ENCODE assay signal across 12 cellular contexts in the genomic region with DNA sequence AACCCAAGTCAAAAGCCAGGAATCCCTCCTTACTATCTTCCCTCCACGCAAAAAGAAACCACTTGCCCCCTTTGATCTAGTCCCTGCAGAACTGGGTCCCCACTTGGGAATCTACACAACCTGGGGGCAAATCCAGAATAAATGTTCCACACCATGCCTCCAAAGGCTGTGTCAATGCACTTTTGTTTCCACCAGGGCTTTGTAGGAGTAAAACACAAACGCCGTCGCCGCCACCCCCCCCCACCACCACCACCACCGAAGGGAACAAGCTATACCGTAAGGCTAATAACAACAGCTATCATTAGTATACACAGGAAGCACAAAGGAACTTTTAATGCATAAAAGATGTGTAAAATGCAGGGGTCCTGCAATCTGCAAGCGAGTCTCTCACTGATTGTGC. TPM values are rescaled to one million over a fixed set of nuclear protein-coding genes. Genes with fewer than 3 reads are reported as not detected.
DNase-seq lines count a peak whose midpoint lies in the region; ATAC-seq and TF ChIP-seq lines count a peak whose summit lies in the region.
"Had no signal": no experiment of that assay in that cellular context is flagged by ENCODE, and none has a peak within 500 bp of the region (broad histone marks: within the 10 kb centered on the region; RNA-seq: fewer than 3 reads in every experiment).

No MANE protein-coding gene starts in this region.

- POLR2A ChIA-PET in T-cell (lab: Charles Lee) = interaction anchor here in 1 of 2 donors (0.6 to 1.0 kb wide), 2 partner anchors 11 to 31 kb away, joined by 3 to 7 read pairs; no protein-coding TSS in a partner anchor

- H3K79me2 ChIP-seq in fibroblast of lung (ENCODE audit: control insufficient read depth, insufficient read depth, low read length) = no peaks in the 10 kb centered on the region

- 8 to 50% (median 18%) methylated on average over 5 to 8 of the region's 8 CpGs for WGBS in stomach, 5 donors

- no peak overlapping the region for H3K9ac ChIP-seq in fibroblast of lung (ENCODE audit: insufficient read depth, low read length)

- no peaks in the 10 kb centered on the region for H4K20me1 ChIP-seq in fibroblast of lung (ENCODE audit: control insufficient read depth, extremely low read depth, insufficient read depth, low read length)

- H3K27me3 ChIP-seq in fibroblast of lung (ENCODE audit: control insufficient read depth, insufficient read depth, low read length) = no peaks in the 10 kb centered on the region
- peaks cover 0 to 19% (median 0%) of the 10 kb centered on the region in 3 donors for H3K27me3 ChIP-seq in stomach
- H3K27me3 ChIP-seq in HAP-1 (ENCODE audit: low read depth) = no peaks in the 10 kb centered on the region
- H3K27me3 ChIP-seq: BE2C had no signal

- no peaks in the 10 kb centered on the region for H3K9me3 ChIP-seq in fibroblast of lung (ENCODE audit: control insufficient read depth, insufficient read depth, low read depth, low read length)
- H3K9me3 ChIP-seq in stomach = peaks cover 0 to 5% (median 0%) of the 10 kb centered on the region in 4 donors
- no peaks in the 10 kb centered on the region for H3K9me3 ChIP-seq in HAP-1
- H3K9me3 ChIP-seq: BE2C had no signal

- CTCF ChIA-PET in T-cell (lab: Charles Lee) = interaction anchor here (0.6 to 0.7 kb wide), 6 partner anchors 13 to 275 kb away, joined by 3 to 4 read pairs (median 3); no protein-coding TSS in a partner anchor

- no peaks in the 10 kb centered on the region for H3K9me3 Mint-ChIP-seq in activated T-cell treated with anti-CD3 and anti-CD28 coated beads, Interleukin-2, amount 50 U/mL, for 4 hours
- no peaks in the 10 kb centered on the region for H3K9me3 Mint-ChIP-seq in T-cell

- no peak overlapping the region for H2AFZ ChIP-seq in fibroblast of lung (ENCODE audit: low read length)

- TF ChIP-seq EP300 in stomach (IDR thresholded peaks at IDR 0.05) = no peak

- DNase-seq in activated T-cell treated with anti-CD3 and anti-CD28 coated beads, Interleukin-2, amount 50 U/mL, for 4 hours = no peak
- DNase-seq in activated T-cell treated with anti-CD3 and anti-CD28 coated beads, Interleukin-2, amount 50 U/mL, for 48 hours = no peak
- no peak for DNase-seq in T-cell
- no peak for DNase-seq in fibroblast of lung (ENCODE audit: low read depth in 2 of 2)
- DNase-seq in stomach = no peak
- DNase-seq in HAP-1 (ENCODE audit: low spot score in 2 of 2) = no peak
- no peak for DNase-seq in NCI-H1436 (lab: John Stamatoyannopoulos, UW)
- DNase-seq in COLO829 (ENCODE audit: low spot score) = no peak
- DNase-seq: BE2C, islet precursor cell, KBM-7, NCI-H2227 treated with DMSO at 0.1 percent for 48 hours had no signal

- peak overlapping the region; percentile 59 for H3K4me2 ChIP-seq in fibroblast of lung (ENCODE audit: extremely low read depth, insufficient read depth, low read length)

- peaks cover 62% of the 10 kb centered on the region for H3K4me1 Mint-ChIP-seq in activated T-cell treated with anti-CD3 and anti-CD28 coated beads, Interleukin-2, amount 50 U/mL, for 4 hours (ENCODE audit: low read depth)
- peaks cover 60 to 76% (median 74%) of the 10 kb centered on the region in 3 donors for H3K4me1 Mint-ChIP-seq in T-cell

- H3K36me3 ChIP-seq in fibroblast of lung (ENCODE audit: control insufficient read depth, insufficient read depth, low read length) (no peaks in the 10 kb centered on the region), stomach (no peaks in the 10 kb centered on the region), HAP-1 (replicated peaks) (peaks cover 8% of the 10 kb centered on the region; the same call in 1 of the 2 replicates)
- H3K36me3 ChIP-seq: BE2C had no signal

- ATAC-seq in activated T-cell treated with anti-CD3 and anti-CD28 coated beads, Interleukin-2, amount 50 U/mL, for 4 hours = no peak
- ATAC-seq in T-cell (replicated peaks in 1 of 4) = peak in 1 of 4 experiments; percentile 34

- intact Hi-C loops in stomach (cut with DNase I; ENCODE audit: low total_unique reads) = no loop called here

- peak overlapping the region; percentile 16 for H3K27ac ChIP-seq in fibroblast of lung (ENCODE audit: insufficient read depth, low read length)
- peak overlapping the region in 3 of 5 donors; percentile 10 to 85 (median 73) for H3K27ac ChIP-seq in stomach

- TF ChIP-seq CTCF in fibroblast of lung (conservative IDR thresholded peaks at IDR 0.05 in 1 of 2, IDR thresholded peaks at IDR 0.05 in 1 of 2; ENCODE audit: low read depth in 1 of 2, low read length in 2 of 2) (no peak), stomach (IDR thresholded peaks at IDR 0.05) (no peak)

- H3K4me3 ChIP-seq in fibroblast of lung (replicated peaks in 1 of 4; ENCODE audit: control extremely low read depth in 1 of 4, insufficient read depth in 1 of 4, low read depth in 3 of 4, low read length in 4 of 4) (no peak overlapping the region), stomach (peak overlapping the region in 1 of 4 donors; percentile 48), HAP-1 (no peak overlapping the region)

- in situ Hi-C loops in HAP-1 (cut with MboI; ENCODE audit: low sequenced_read_pairs) = loop anchor here (10.0 kb wide), 1 partner anchor 180 kb away; no protein-coding TSS in a partner anchor

- no peaks in the 10 kb centered on the region for H3K27me3 Mint-ChIP-seq in activated T-cell treated with anti-CD3 and anti-CD28 coated beads, Interleukin-2, amount 50 U/mL, for 4 hours (ENCODE audit: low read depth)
- peaks cover 0 to 24% of the 10 kb centered on the region in 2 donors for H3K27me3 Mint-ChIP-seq in T-cell

- H3K36me3 Mint-ChIP-seq in activated T-cell treated with anti-CD3 and anti-CD28 coated beads, Interleukin-2, amount 50 U/mL, for 4 hours (ENCODE audit: insufficient read depth) = peaks cover 2% of the 10 kb centered on the region
- no peaks in the 10 kb centered on the region for H3K36me3 Mint-ChIP-seq in T-cell

- H3K27ac Mint-ChIP-seq in T-cell = no peak overlapping the region

- H3K4me3 Mint-ChIP-seq in activated T-cell treated with anti-CD3 and anti-CD28 coated beads, Interleukin-2, amount 50 U/mL, for 4 hours = peak overlapping the region; percentile 71
- H3K4me3 Mint-ChIP-seq in T-cell = peak overlapping the region; percentile 68 to 84 (median 78)

- no peak for TF ChIP-seq POLR2A in stomach (IDR thresholded peaks at IDR 0.05)

- H3K4me1 ChIP-seq in fibroblast of lung (ENCODE audit: control insufficient read depth, extremely low read depth, insufficient read depth, low read length) = peaks cover 30% of the 10 kb centered on the region
- H3K4me1 ChIP-seq in stomach = peaks cover 34 to 97% (median 72%) of the 10 kb centered on the region in 4 donors
- H3K4me1 ChIP-seq in HAP-1 = peaks cover 43% of the 10 kb centered on the region

RNA-seq across cellular contexts. Expression of a gene that starts 13.3 kb away (rescaled TPM):
- total RNA-seq in activated T-cell treated with anti-CD3 and anti-CD28 coated beads, Interleukin-2, amount 50 U/mL, for 4 hours = 10 to 100 TPM; 53.4 to 58.5 (median 54.5) TPM
- total RNA-seq in T-cell (10 to 100 TPM; 24.4 to 49.2 (median 42.2) TPM), fibroblast of lung (4.9 and 5.8 TPM in 2 replicates), stomach (10 to 100 TPM; 11.0 to 45.5 (median 34.8) TPM)
- polyA plus RNA-seq in fibroblast of lung (3.0 TPM in 2 replicates), stomach (10 to 100 TPM in 1 of 3 donors, 1 to 10 TPM in 2; 4.4 to 11.8 (median 5.0) TPM)
- 5.6 and 6.4 TPM in 2 replicates for polyA plus RNA-seq in fibroblast of lung (2012)
- 10.6 and 15.2 TPM in 2 replicates for polyA minus RNA-seq in fibroblast of lung (ENCODE audit: low replicate concordance)
